9 cellular contexts compared by ENCODE assay signal in the genomic region with DNA sequence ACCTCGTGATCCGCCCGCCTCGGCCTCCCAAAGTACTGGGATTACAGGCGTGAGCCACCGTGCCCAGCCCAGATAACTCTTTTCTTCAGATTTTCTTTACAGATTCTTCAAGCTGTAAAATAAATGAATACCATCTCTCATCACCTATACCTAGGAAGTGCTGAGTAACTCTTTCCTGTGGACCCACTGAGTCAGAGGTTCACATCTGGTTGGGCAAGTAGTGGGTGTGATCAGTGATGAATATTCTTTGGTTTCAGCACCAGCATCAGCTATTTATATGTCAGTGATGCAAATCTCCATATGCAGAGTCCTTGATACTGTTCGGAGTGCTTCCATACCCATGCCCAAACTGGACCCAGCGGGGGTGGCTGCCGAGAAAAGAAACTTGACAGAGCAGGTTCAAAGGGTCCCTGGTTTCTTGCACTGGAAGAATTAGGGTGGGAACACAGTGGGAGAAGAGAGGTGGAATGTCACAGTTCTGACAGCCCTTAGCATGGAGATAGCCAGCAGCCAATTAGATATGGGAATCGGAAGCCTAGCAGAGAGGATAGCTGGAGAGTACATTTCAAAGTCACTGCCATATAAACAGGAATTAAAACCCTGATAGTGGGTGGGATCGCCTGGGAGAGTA.
A peak's percentile ranks its signal among the peaks of the same experiment; 100 is the strongest.
DNase-seq lines count a peak whose midpoint lies in the region; ATAC-seq and TF ChIP-seq lines count a peak whose summit lies in the region.
"Had no signal": no experiment of that assay in that cellular context is flagged by ENCODE, and none has a peak within 500 bp of the region (broad histone marks: within the 10 kb centered on the region; RNA-seq: fewer than 3 reads in every experiment).

No MANE protein-coding gene starts in this region.

- peak overlapping the region; percentile 94 for H3K27ac Mint-ChIP-seq in activated naive CD4-positive, alpha-beta T cell treated with anti-CD3 and anti-CD28 coated beads for 36 hours
- peak overlapping the region; percentile 97 for H3K27ac Mint-ChIP-seq in mesothelial cell of epicardium
- peak overlapping the region; percentile 98 for H3K27ac Mint-ChIP-seq in stimulated activated naive CD8-positive, alpha-beta T cell treated with anti-CD3 and anti-CD28 coated beads, Interleukin-15, Interleukin-2, amounts not matched to agents 100 ng/mL and 50 ng/mL, for 24 hours

- peaks cover 4 to 14% of the 10 kb centered on the region in 2 donors for H3K4me1 ChIP-seq in adrenal gland (replicated peaks in 1 of 2)

- no peaks in the 10 kb centered on the region for H3K36me3 ChIP-seq in adrenal gland (replicated peaks in 1 of 2)

- CTCF ChIA-PET in activated naive CD4-positive, alpha-beta T cell treated with anti-CD3 and anti-CD28 coated beads for 36 hours (lab: Charles Lee) = interaction anchor here (0.8 to 5.1 kb wide), 12 partner anchors 8 to 94 kb away, joined by 3 to 28 read pairs (median 5); partner anchors contain the start of genes FLOT1, IER3 and VARS2

- TF ChIP-seq CTCF in mesothelial cell of epicardium (IDR thresholded peaks at IDR 0.05; ENCODE audit: unreplicated experiment) = no peak
- no peak for TF ChIP-seq CTCF in adrenal gland (IDR thresholded peaks at IDR 0.05)

- H3K4me3 Mint-ChIP-seq in activated naive CD4-positive, alpha-beta T cell treated with anti-CD3 and anti-CD28 coated beads for 36 hours = peak overlapping the region; percentile 32
- H3K4me3 Mint-ChIP-seq in mesothelial cell of epicardium = no peak overlapping the region
- peak overlapping the region; percentile 58 for H3K4me3 Mint-ChIP-seq in stimulated activated naive CD8-positive, alpha-beta T cell treated with anti-CD3 and anti-CD28 coated beads, Interleukin-15, Interleukin-2, amounts not matched to agents 100 ng/mL and 50 ng/mL, for 24 hours

- no peaks in the 10 kb centered on the region for H3K27me3 ChIP-seq in adrenal gland

- peaks cover 90% of the 10 kb centered on the region for H3K4me1 Mint-ChIP-seq in activated naive CD4-positive, alpha-beta T cell treated with anti-CD3 and anti-CD28 coated beads for 36 hours (ENCODE audit: low read depth)
- H3K4me1 Mint-ChIP-seq in mesothelial cell of epicardium = peaks cover 45% of the 10 kb centered on the region
- H3K4me1 Mint-ChIP-seq in stimulated activated naive CD8-positive, alpha-beta T cell treated with anti-CD3 and anti-CD28 coated beads, Interleukin-15, Interleukin-2, amounts not matched to agents 100 ng/mL and 50 ng/mL, for 24 hours (ENCODE audit: low read depth) = peaks cover 91% of the 10 kb centered on the region

- H3K36me3 Mint-ChIP-seq in activated naive CD4-positive, alpha-beta T cell treated with anti-CD3 and anti-CD28 coated beads for 36 hours (ENCODE audit: low read depth) = peaks cover 5% of the 10 kb centered on the region
- H3K36me3 Mint-ChIP-seq in mesothelial cell of epicardium = no peaks in the 10 kb centered on the region
- H3K36me3 Mint-ChIP-seq in stimulated activated naive CD8-positive, alpha-beta T cell treated with anti-CD3 and anti-CD28 coated beads, Interleukin-15, Interleukin-2, amounts not matched to agents 100 ng/mL and 50 ng/mL, for 24 hours (ENCODE audit: low read depth) = peaks cover 33% of the 10 kb centered on the region

- no peaks in the 10 kb centered on the region for H3K9me3 ChIP-seq in adrenal gland (replicated peaks in 1 of 3)

- 88 to 93% (median 90%) methylated on average over 11 of the region's 11 CpGs for WGBS in adrenal gland, 4 donors

- DNase-seq in activated naive CD4-positive, alpha-beta T cell treated with anti-CD3 and anti-CD28 coated beads for 36 hours = peak; percentile 85
- no peak for DNase-seq in activated naive CD4-positive, alpha-beta T cell (lab: John Stamatoyannopoulos, UW)
- peak; percentile 73 to 80 for DNase-seq in activated T-cell treated with anti-CD3 and anti-CD28 coated beads, Interleukin-2, amount 50 U/mL, for 48 hours
- DNase-seq in mesothelial cell of epicardium (ENCODE audit: low spot score in 2 of 2, unreplicated experiment in 2 of 2) (no peak), adrenal gland (no peak)
- DNase-seq: C1 segment of cervical spinal cord had no signal

- H3K27me3 Mint-ChIP-seq in activated naive CD4-positive, alpha-beta T cell treated with anti-CD3 and anti-CD28 coated beads for 36 hours (ENCODE audit: low read depth) = no peaks in the 10 kb centered on the region
- H3K27me3 Mint-ChIP-seq in mesothelial cell of epicardium (ENCODE audit: low read depth) = no peaks in the 10 kb centered on the region
- H3K27me3 Mint-ChIP-seq in stimulated activated naive CD8-positive, alpha-beta T cell treated with anti-CD3 and anti-CD28 coated beads, Interleukin-15, Interleukin-2, amounts not matched to agents 100 ng/mL and 50 ng/mL, for 24 hours = no peaks in the 10 kb centered on the region

- ATAC-seq in HG02884 (IDR thresholded peaks at IDR 0.05; ENCODE audit: unreplicated experiment) (no peak), HG03378 (IDR thresholded peaks at IDR 0.05; ENCODE audit: unreplicated experiment) (no peak)

- no peaks in the 10 kb centered on the region for H3K9me3 Mint-ChIP-seq in activated naive CD4-positive, alpha-beta T cell treated with anti-CD3 and anti-CD28 coated beads for 36 hours
- no peaks in the 10 kb centered on the region for H3K9me3 Mint-ChIP-seq in mesothelial cell of epicardium
- peaks cover 10% of the 10 kb centered on the region for H3K9me3 Mint-ChIP-seq in stimulated activated naive CD8-positive, alpha-beta T cell treated with anti-CD3 and anti-CD28 coated beads, Interleukin-15, Interleukin-2, amounts not matched to agents 100 ng/mL and 50 ng/mL, for 24 hours

- no peak overlapping the region for H3K27ac ChIP-seq in adrenal gland

- no peak overlapping the region for H3K4me3 ChIP-seq in adrenal gland

- no peak for TF ChIP-seq POLR2A in adrenal gland (IDR thresholded peaks at IDR 0.05)

- intact Hi-C loops in activated naive CD4-positive, alpha-beta T cell treated with anti-CD3 and anti-CD28 coated beads for 36 hours (cut with micrococcal nuclease) = loop anchor here (1.0 to 10.0 kb wide), 3 partner anchors 9 to 675 kb away; partner anchors contain the start of gene MICB
- intact Hi-C loops in adrenal gland (cut with DNase I) = no loop called here

Comparison
In these comparisons a context has a peak if more than half of its experiments do, and no peak if none do; other contexts are left out.
1. DNase-seq: peak in activated naive CD4-positive, alpha-beta T cell treated with anti-CD3 and anti-CD28 coated beads for 36 hours (single experiment) and activated T-cell treated with anti-CD3 and anti-CD28 coated beads, Interleukin-2, amount 50 U/mL, for 48 hours (2 of 2); none in activated naive CD4-positive, alpha-beta T cell (0 of 4), mesothelial cell of epicardium (0 of 2) and adrenal gland (0 of 7).
2. Peak in every context shown above with its lines, with median percentiles within 50 percentile points of each other: H3K27ac Mint-ChIP-seq.